ENCODE assay signal across 27 cellular contexts in genomic region chr3:124256599-124256998, GRCh38.
DNase-seq lines count a peak whose midpoint lies in the region; ATAC-seq and TF ChIP-seq lines count a peak whose summit lies in the region.
"Had no signal": no experiment of that assay in that cellular context is flagged by ENCODE, and none has a peak within 500 bp of the region (broad histone marks: within the 10 kb centered on the region; RNA-seq: fewer than 3 reads in every experiment).

No MANE protein-coding gene starts in this region.

- intact Hi-C loops in left cardiac atrium (cut with DNase I), result no loop called here

- ATAC-seq in WTC11, result no peak
- ATAC-seq in HG02571 (IDR thresholded peaks at IDR 0.05; ENCODE audit: unreplicated experiment), result no peak
- no peak for ATAC-seq in left cardiac atrium
- ATAC-seq: A549; activated naive CD4-positive, alpha-beta T cell treated with anti-CD3 and anti-CD28 coated beads, Interleukin-2, amount 50 U/mL, for 72 hours; naive thymus-derived CD8-positive, alpha-beta T cell had no signal

- no peak overlapping the region for H3K4me3 ChIP-seq in CD8-positive, alpha-beta memory T cell (ENCODE audit: low read length)
- H3K4me3 ChIP-seq: A549, SJCRH30, testis, vagina had no signal

- H3K27me3 ChIP-seq in CD8-positive, alpha-beta memory T cell (ENCODE audit: insufficient read depth, low read length, poor library complexity, severe bottlenecking), result no peaks in the 10 kb centered on the region
- H3K27me3 ChIP-seq: SJCRH30, testis, vagina had no signal

- H3K36me3 Mint-ChIP-seq in WTC11 (no peaks in the 10 kb centered on the region), glutamatergic neuron (ENCODE audit: unreplicated experiment) (no peaks in the 10 kb centered on the region)
- H3K36me3 Mint-ChIP-seq in CD8-positive, alpha-beta memory T cell, result no peaks in the 10 kb centered on the region
- H3K36me3 Mint-ChIP-seq: activated naive CD4-positive, alpha-beta T cell treated with anti-CD3 and anti-CD28 coated beads, Interleukin-2, amount 50 U/mL, for 72 hours; CD4-positive, alpha-beta memory T cell; naive thymus-derived CD8-positive, alpha-beta T cell had no signal

- TF ChIP-seq CTCF in WTC11 (IDR thresholded peaks at IDR 0.05) (no peak), glutamatergic neuron (IDR thresholded peaks at IDR 0.05; ENCODE audit: partially characterized antibody, unreplicated experiment) (no peak)

- H3K9me3 ChIP-seq in CD8-positive, alpha-beta memory T cell (ENCODE audit: low read length), result no peaks in the 10 kb centered on the region
- H3K9me3 ChIP-seq: A549, SJCRH30, testis, vagina had no signal

- POLR2A ChIA-PET in WTC11 (lab: Charles Lee), result interaction anchor here (0.6 kb wide), 1 partner anchor 280 kb away, joined by 3 read pairs; no protein-coding TSS in a partner anchor
- POLR2A ChIA-PET in CD8-positive, alpha-beta memory T cell (lab: Charles Lee), result no interaction called here

- no peaks in the 10 kb centered on the region for H3K36me3 ChIP-seq in CD8-positive, alpha-beta memory T cell (ENCODE audit: insufficient read depth, low read length)
- H3K36me3 ChIP-seq: SJCRH30, vagina had no signal

- H3K4me3 Mint-ChIP-seq in WTC11 (0 out of 2 replicates have a peak overlapping the region, but pooled peaks have one; percentile 5), glutamatergic neuron (ENCODE audit: unreplicated experiment) (peak overlapping the region; percentile 20)
- H3K4me3 Mint-ChIP-seq in CD8-positive, alpha-beta memory T cell, result no peak overlapping the region
- H3K4me3 Mint-ChIP-seq: CD4-positive, alpha-beta memory T cell; naive thymus-derived CD8-positive, alpha-beta T cell had no signal

- peak; percentile 53 for DNase-seq in DMS79 (lab: John Stamatoyannopoulos, UW)
- no peak for DNase-seq in WTC11 (ENCODE audit: low spot score)
- DNase-seq in glutamatergic neuron, result no peak
- peak; percentile 37 for DNase-seq in renal cortical epithelial cell (ENCODE audit: low read depth)
- no peak for DNase-seq in CD8-positive, alpha-beta memory T cell
- DNase-seq in left cardiac atrium, result no peak
- DNase-seq in GDM1 (lab: John Stamatoyannopoulos, UW), result no peak
- DNase-seq: activated CD4-positive, alpha-beta T cell treated with anti-CD3 and anti-CD28 coated beads for 48 hours; activated CD8-positive, alpha-beta memory T cell treated with anti-CD3 and anti-CD28 coated beads for 24 hours; activated T-cell treated with anti-CD3 and anti-CD28 coated beads for 4 hours; CD4-positive, alpha-beta memory T cell; HCEC 1CT; head of caudate nucleus; kidney; naive thymus-derived CD8-positive, alpha-beta T cell; NCI-H1436 treated with DMSO at 0.1 percent for 48 hours; NCI-H2081 treated with DMSO at 0.1 percent for 48 hours; NCI-H774; SJCRH30; stimulated activated naive CD4-positive, alpha-beta T cell; SW 1271; testis had no signal

- H3K9me3 Mint-ChIP-seq in WTC11 (no peaks in the 10 kb centered on the region), glutamatergic neuron (ENCODE audit: unreplicated experiment) (peaks cover 22% of the 10 kb centered on the region)
- peaks cover 0 to 5% (median 0%) of the 10 kb centered on the region in 5 donors for H3K9me3 Mint-ChIP-seq in CD8-positive, alpha-beta memory T cell
- H3K9me3 Mint-ChIP-seq: activated naive CD4-positive, alpha-beta T cell treated with anti-CD3 and anti-CD28 coated beads, Interleukin-2, amount 50 U/mL, for 72 hours; activated T-helper 2 cell treated with anti-CD3 and anti-CD28 coated beads, Interferon-gamma antibody, Interleukin-2, Interleukin-4, amounts not matched to agents 10 μg/mL and 5 μg/mL and 100 μg/mL, durations not matched to agents 14 hours and 24 hours and 36 hours; CD4-positive, alpha-beta memory T cell; naive thymus-derived CD8-positive, alpha-beta T cell had no signal

- H3K27ac Mint-ChIP-seq in WTC11, result no peak overlapping the region
- H3K27ac Mint-ChIP-seq in glutamatergic neuron (ENCODE audit: unreplicated experiment), result peak overlapping the region; percentile 64
- no peak overlapping the region for H3K27ac Mint-ChIP-seq in CD8-positive, alpha-beta memory T cell
- H3K27ac Mint-ChIP-seq: activated naive CD4-positive, alpha-beta T cell treated with anti-CD3 and anti-CD28 coated beads, Interleukin-2, amount 50 U/mL, for 72 hours; activated T-helper 2 cell treated with anti-CD3 and anti-CD28 coated beads, Interferon-gamma antibody, Interleukin-2, Interleukin-4, amounts not matched to agents 10 μg/mL and 5 μg/mL and 100 μg/mL, durations not matched to agents 14 hours and 24 hours and 36 hours; CD4-positive, alpha-beta memory T cell; naive thymus-derived CD8-positive, alpha-beta T cell had no signal

- H3K27me3 Mint-ChIP-seq in WTC11 (ENCODE audit: low read depth) (no peaks in the 10 kb centered on the region), glutamatergic neuron (ENCODE audit: unreplicated experiment) (peaks cover 40% of the 10 kb centered on the region)
- peaks cover 2 to 14% of the 10 kb centered on the region in 2 donors for H3K27me3 Mint-ChIP-seq in CD8-positive, alpha-beta memory T cell

- H3K27ac ChIP-seq in CD8-positive, alpha-beta memory T cell (ENCODE audit: low read depth, low read length), result no peak overlapping the region
- H3K27ac ChIP-seq: testis had no signal

- CTCF ChIA-PET in WTC11 (lab: Charles Lee), result no interaction called here
- CTCF ChIA-PET in CD8-positive, alpha-beta memory T cell (lab: Charles Lee), result no interaction called here

- no peaks in the 10 kb centered on the region for H3K4me1 ChIP-seq in CD8-positive, alpha-beta memory T cell (ENCODE audit: insufficient read depth, low read length)

- H3K4me1 Mint-ChIP-seq in WTC11 (peaks cover 36% of the 10 kb centered on the region), glutamatergic neuron (ENCODE audit: low read depth, unreplicated experiment) (peaks cover 48% of the 10 kb centered on the region)
- no peaks in the 10 kb centered on the region for H3K4me1 Mint-ChIP-seq in CD8-positive, alpha-beta memory T cell
- H3K4me1 Mint-ChIP-seq: CD4-positive, alpha-beta memory T cell; naive thymus-derived CD8-positive, alpha-beta T cell had no signal

TF ChIP-seq in WTC11, 78 proteins besides CTCF, POLR2A, EP300 and RAD21:
- TF ChIP-seq CDX4 (CRISPR knock-in tag; IDR thresholded peaks at IDR 0.05; ENCODE audit: borderline replicate concordance) (no peak), GTF2I (CRISPR knock-in tag; conservative IDR thresholded peaks at IDR 0.05) (no peak), SMAD3 (CRISPR knock-in tag; IDR thresholded peaks at IDR 0.05; ENCODE audit: borderline replicate concordance) (no peak), GABPB1 (CRISPR knock-in tag; IDR thresholded peaks at IDR 0.05) (no peak), ZBTB43 (CRISPR knock-in tag; IDR thresholded peaks at IDR 0.05) (no peak)
TF ChIP-seq in WTC11: peak in this region for 0.

Comparison
In these comparisons a context has a peak if more than half of its experiments do, and no peak if none do; other contexts are left out.
1. DNase-seq: peak in DMS79 (single experiment) and renal cortical epithelial cell (single experiment); none in WTC11 (single experiment), glutamatergic neuron (single experiment), CD8-positive, alpha-beta memory T cell (0 of 5), left cardiac atrium (single experiment) and GDM1 (single experiment).
2. H3K4me3 Mint-ChIP-seq: peak in WTC11 (single experiment) and glutamatergic neuron (single experiment); none in CD8-positive, alpha-beta memory T cell (0 of 7).